In the genomic region with DNA sequence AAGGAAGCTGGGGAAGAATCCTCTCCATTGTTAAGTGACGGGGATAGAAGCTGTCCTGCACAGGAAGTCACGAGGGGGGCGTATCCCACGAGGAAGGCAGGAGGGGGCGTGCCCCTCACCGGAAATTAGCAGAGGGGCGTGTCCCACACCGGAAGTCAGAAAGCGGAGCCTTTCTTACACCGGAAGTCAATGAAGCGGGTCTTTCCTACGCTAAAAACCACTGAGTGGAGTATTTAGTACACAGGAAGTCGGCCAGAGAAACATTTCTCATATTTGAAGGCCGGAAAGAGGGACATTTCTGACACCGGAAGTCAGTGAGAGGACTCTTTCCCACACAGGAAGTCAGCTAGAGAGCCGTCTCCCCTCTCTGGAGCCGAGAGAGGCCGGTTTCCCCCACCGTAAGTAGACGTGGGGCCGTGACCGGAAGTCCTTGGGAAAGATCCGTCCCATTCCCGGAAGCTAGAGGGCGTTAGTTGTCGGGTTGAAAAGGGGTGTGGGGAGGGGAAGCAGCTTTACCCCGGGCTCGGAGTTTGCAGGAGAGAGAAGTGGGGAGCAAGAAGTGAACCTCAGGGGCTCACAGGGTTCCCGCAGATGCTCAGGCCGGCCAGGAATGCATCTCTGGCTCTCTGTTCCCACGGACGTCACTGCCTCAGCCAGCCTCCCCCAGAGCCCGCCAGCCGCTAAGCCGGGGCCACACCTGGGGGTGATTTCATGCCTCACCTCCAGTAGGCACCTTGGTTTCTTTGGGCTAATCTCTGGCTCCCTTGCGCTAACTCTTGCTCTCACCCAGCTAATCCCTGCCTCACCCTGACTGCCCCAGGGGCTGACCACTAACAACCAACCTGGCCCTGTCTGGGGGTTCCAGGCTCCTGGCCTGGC, we compare ENCODE assay signal across 8 cellular contexts. TPM values are rescaled to one million over a fixed set of nuclear protein-coding genes. Genes with fewer than 3 reads are reported as not detected.
DNase-seq lines count a peak whose midpoint lies in the region; ATAC-seq and TF ChIP-seq lines count a peak whose summit lies in the region.

No MANE protein-coding gene starts in this region.

- peak overlapping the region; percentile 100 for H3K4me2 ChIP-seq in Karpas-422 (ENCODE audit: low read depth, low read length, poor library complexity, severe bottlenecking)

- peak; percentile 51 for ATAC-seq in GM21825 (IDR thresholded peaks at IDR 0.05; ENCODE audit: unreplicated experiment)
- peak; percentile 80 for ATAC-seq in RWPE2 (ENCODE audit: low read depth)

- no peaks in the 10 kb centered on the region for H3K36me3 ChIP-seq in Karpas-422 (ENCODE audit: insufficient read depth, low read length)
- H3K36me3 ChIP-seq in RWPE2 (ENCODE audit: low read depth): no peaks in the 10 kb centered on the region

- no peaks in the 10 kb centered on the region for H3K9me2 ChIP-seq in Karpas-422 (replicated peaks; ENCODE audit: insufficient read depth, low read length)

- H3K79me2 ChIP-seq in Karpas-422 (ENCODE audit: low read length): peaks cover 31% of the 10 kb centered on the region

- peak overlapping the region; percentile 96 for H3K4me3 ChIP-seq in Karpas-422 (ENCODE audit: low read length)
- peak overlapping the region; percentile 62 for H3K4me3 ChIP-seq in RWPE2 (ENCODE audit: severe bottlenecking)
- H3K4me3 ChIP-seq in fibroblast of pulmonary artery (replicated peaks; ENCODE audit: low read depth, low read length): peak overlapping the region; percentile 84

- H3K27me3 ChIP-seq in Karpas-422 (ENCODE audit: low read length) (no peaks in the 10 kb centered on the region), RWPE2 (ENCODE audit: insufficient read depth, poor library complexity, severe bottlenecking) (no peaks in the 10 kb centered on the region)

- no peak overlapping the region for H2AFZ ChIP-seq in Karpas-422 (ENCODE audit: low read length)

- peak overlapping the region; percentile 96 for H3K27ac ChIP-seq in Karpas-422 (ENCODE audit: low read length)
- peak overlapping the region; percentile 99 for H3K27ac ChIP-seq in RWPE2 (ENCODE audit: poor library complexity, severe bottlenecking)

- DNase-seq in EL: peak; percentile 96
- DNase-seq in Karpas-422: peak; percentile 98
- peak; percentile 92 for DNase-seq in RWPE2 (ENCODE audit: low spot score)
- peak; percentile 90 for DNase-seq in activated effector memory CD4-positive, alpha-beta T cell treated with Interleukin-2 at 50 U/mL for 16 hours
- DNase-seq in fibroblast of pulmonary artery (ENCODE audit: low read depth): peak; percentile 95
- DNase-seq in nephron progenitor cell: peak; percentile 87

- H3K4me1 ChIP-seq in Karpas-422 (ENCODE audit: low read length) (peaks cover 46% of the 10 kb centered on the region), RWPE2 (ENCODE audit: insufficient read depth, poor library complexity, severe bottlenecking) (peaks cover 25% of the 10 kb centered on the region)

- no peaks in the 10 kb centered on the region for H4K20me1 ChIP-seq in Karpas-422 (ENCODE audit: insufficient read depth, low read depth, low read length)

- no peaks in the 10 kb centered on the region for H3K9me3 Mint-ChIP-seq in nephron progenitor cell
- no peaks in the 10 kb centered on the region for H3K9me3 Mint-ChIP-seq in stimulated activated naive CD8-positive, alpha-beta T cell treated with anti-CD3 and anti-CD28 coated beads, Interleukin-15, Interleukin-2, amounts not matched to agents 100 ng/mL and 50 ng/mL, for 24 hours

- H3K9me3 ChIP-seq in Karpas-422 (ENCODE audit: low read length): no peaks in the 10 kb centered on the region
- H3K9me3 ChIP-seq in RWPE2 (ENCODE audit: severe bottlenecking): no peaks in the 10 kb centered on the region

- peak overlapping the region; percentile 98 for H3K9ac ChIP-seq in Karpas-422 (ENCODE audit: low read length)

- peaks cover 52% of the 10 kb centered on the region for H3K4me1 Mint-ChIP-seq in nephron progenitor cell
- peaks cover 81% of the 10 kb centered on the region for H3K4me1 Mint-ChIP-seq in stimulated activated naive CD8-positive, alpha-beta T cell treated with anti-CD3 and anti-CD28 coated beads, Interleukin-15, Interleukin-2, amounts not matched to agents 100 ng/mL and 50 ng/mL, for 24 hours (ENCODE audit: low read depth)

- H3K4me3 Mint-ChIP-seq in nephron progenitor cell: peak overlapping the region; percentile 95
- peak overlapping the region; percentile 93 for H3K4me3 Mint-ChIP-seq in stimulated activated naive CD8-positive, alpha-beta T cell treated with anti-CD3 and anti-CD28 coated beads, Interleukin-15, Interleukin-2, amounts not matched to agents 100 ng/mL and 50 ng/mL, for 24 hours

- H3K27ac Mint-ChIP-seq in nephron progenitor cell: peak overlapping the region; percentile 100
- peak overlapping the region; percentile 98 for H3K27ac Mint-ChIP-seq in stimulated activated naive CD8-positive, alpha-beta T cell treated with anti-CD3 and anti-CD28 coated beads, Interleukin-15, Interleukin-2, amounts not matched to agents 100 ng/mL and 50 ng/mL, for 24 hours

- peaks cover 11% of the 10 kb centered on the region for H3K36me3 Mint-ChIP-seq in nephron progenitor cell (ENCODE audit: low read depth)
- peaks cover 19% of the 10 kb centered on the region for H3K36me3 Mint-ChIP-seq in stimulated activated naive CD8-positive, alpha-beta T cell treated with anti-CD3 and anti-CD28 coated beads, Interleukin-15, Interleukin-2, amounts not matched to agents 100 ng/mL and 50 ng/mL, for 24 hours (ENCODE audit: low read depth)

- H3K27me3 Mint-ChIP-seq in nephron progenitor cell (ENCODE audit: low read depth, poor library complexity): peaks cover 10% of the 10 kb centered on the region
- H3K27me3 Mint-ChIP-seq in stimulated activated naive CD8-positive, alpha-beta T cell treated with anti-CD3 and anti-CD28 coated beads, Interleukin-15, Interleukin-2, amounts not matched to agents 100 ng/mL and 50 ng/mL, for 24 hours: no peaks in the 10 kb centered on the region

- TF ChIP-seq CTCF in RWPE2 (IDR thresholded peaks at IDR 0.05; ENCODE audit: poor library complexity, severe bottlenecking): peak; percentile 68
- peak; percentile 43 for TF ChIP-seq CTCF in fibroblast of pulmonary artery (IDR thresholded peaks at IDR 0.05; ENCODE audit: low read length, missing control alignments)
- peak; percentile 31 for TF ChIP-seq CTCF in nephron progenitor cell (IDR thresholded peaks at IDR 0.05)

RNA-seq across cellular contexts. Expression of a gene that starts 15.4 kb away (rescaled TPM):
- total RNA-seq in Karpas-422 (2014; rRNA removed; shearing (Covaris generic); ENCODE audit: low replicate concordance): 1.5 and 2.6 TPM in 2 replicates

RNA-seq across cellular contexts. Expression of a gene that starts 51.1 kb away (rescaled TPM):
- total RNA-seq in Karpas-422 (2014; rRNA removed; shearing (Covaris generic); ENCODE audit: low replicate concordance): not detected in 2 replicates

RNA-seq across cellular contexts. Expression of a gene that starts 55.0 kb away (rescaled TPM):
- 0.22 and 2.2 TPM in 2 replicates for total RNA-seq in Karpas-422 (2014; rRNA removed; shearing (Covaris generic); ENCODE audit: low replicate concordance)

Comparison
In these comparisons a context has a peak if more than half of its experiments do, and no peak if none do; other contexts are left out.
1. Peak in every context shown above with its lines: DNase-seq, ATAC-seq, H3K4me3 ChIP-seq and H3K27ac ChIP-seq.